ENCODE assay signal across 8 cellular contexts in the genomic region with DNA sequence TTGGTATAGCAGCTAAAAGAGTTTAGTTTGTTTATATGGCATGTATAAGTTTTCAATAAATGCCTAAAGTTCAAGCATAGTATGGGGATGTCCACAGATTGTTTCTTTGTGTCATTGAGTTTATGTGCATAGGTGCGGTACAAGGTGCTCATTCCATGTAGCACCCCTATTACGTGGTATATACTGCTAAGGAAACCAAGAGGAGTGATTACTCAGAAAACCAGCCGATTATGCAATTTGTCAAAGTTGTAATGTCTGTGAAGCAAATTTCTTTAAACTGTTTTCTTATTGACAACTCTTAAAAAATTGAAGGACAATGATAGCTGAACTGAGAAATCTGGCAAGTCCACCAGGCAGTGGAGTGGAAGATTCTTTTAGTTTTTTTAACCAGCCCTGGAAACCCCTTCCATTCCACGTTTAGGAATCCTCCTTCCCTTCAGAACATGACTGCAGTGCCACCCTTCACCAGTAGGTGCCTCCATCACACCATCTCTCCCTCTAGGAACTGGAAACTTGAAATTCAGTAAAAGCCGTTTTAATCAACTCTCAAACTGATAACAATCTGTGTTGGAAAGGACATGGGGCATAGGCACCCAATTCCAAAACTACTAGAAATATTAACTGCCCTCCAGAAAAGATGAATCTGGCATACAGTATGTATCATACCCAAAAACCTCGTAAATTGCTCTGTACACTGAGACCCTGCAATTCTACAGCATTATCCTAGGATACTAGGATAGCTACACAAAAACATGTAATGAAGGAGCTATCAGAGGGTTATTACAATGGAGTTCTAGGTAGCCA. TPM values are rescaled to one million over a fixed set of nuclear protein-coding genes. Genes with fewer than 3 reads are reported as not detected.
A peak's percentile ranks its signal among the peaks of the same experiment; 100 is the strongest.
DNase-seq lines count a peak whose midpoint lies in the region; ATAC-seq lines count a peak whose summit lies in the region.

No MANE protein-coding gene starts in this region.

- DNase-seq in NCI-H510A treated with DMSO at 0.1 percent for 48 hours (lab: John Stamatoyannopoulos, UW) (peak; percentile 67), NCI-H510A (lab: John Stamatoyannopoulos, UW) (no peak), NCI-H2107 treated with DMSO at 0.1 percent for 48 hours (lab: John Stamatoyannopoulos, UW; ENCODE audit: unreplicated experiment) (peak; percentile 33), left colon (peak; percentile 46 to 78)
- DNase-seq in activated CD4-positive, CD25-positive, alpha-beta regulatory T cell (lab: John Stamatoyannopoulos, UW) = peak; percentile 15 to 53 (median 31)
- peak; percentile 44 for DNase-seq in central memory CD4-positive, alpha-beta T cell
- peak; percentile 48 for DNase-seq in stimulated activated CD4-positive, alpha-beta T cell treated with anti-CD3 and anti-CD28 coated beads, Interleukin-2, amount 100 ng/mL, for 4 hours (ENCODE audit: low read depth)

- intact Hi-C loops in left colon (cut with DNase I, micrococcal nuclease) = loop anchor here (5.0 to 10.0 kb wide), 3 partner anchors 233 to 445 kb away; no protein-coding TSS in a partner anchor

- ATAC-seq in left colon (peak; percentile 74), HG02759 (IDR thresholded peaks at IDR 0.05; ENCODE audit: unreplicated experiment) (no peak)

RNA-seq across cellular contexts. Expression of a gene that starts 43.5 kb away (rescaled TPM):
- 1 to 10 TPM; 3.0 to 4.9 TPM for total RNA-seq in left colon

RNA-seq across cellular contexts. Expression of a gene that starts 43.5 kb away (rescaled TPM):
- total RNA-seq in left colon = 10 to 100 TPM; 24.9 to 26.8 TPM

RNA-seq across cellular contexts. Expression of a gene that starts 50.4 kb away (rescaled TPM):
- total RNA-seq in left colon = 10 to 100 TPM; 12.4 to 14.0 TPM

RNA-seq across cellular contexts. Expression of a gene that starts 50.8 kb away (rescaled TPM):
- total RNA-seq in left colon = 10 to 100 TPM; 11.7 to 20.1 TPM
